Comparison of ENCODE assay signal across 17 cellular contexts in genomic region chr10:27457261-27457945, GRCh38.
"Had no signal": no experiment of that assay in that cellular context is flagged by ENCODE, and none has a peak within 500 bp of the region (broad histone marks: within the 10 kb centered on the region; RNA-seq: fewer than 3 reads in every experiment).

No MANE protein-coding gene starts in this region.

- H3K9me3 ChIP-seq: ascending aorta, spleen, thoracic aorta, upper lobe of right lung had no signal

- H3K36me3 ChIP-seq: ascending aorta, spleen, thoracic aorta, upper lobe of right lung had no signal

- FAIRE-seq: frontal cortex, keratinocyte had no signal

- H3K4me3 ChIP-seq: ascending aorta, coronary artery, lung, spleen, thoracic aorta, upper lobe of right lung had no signal

- ATAC-seq: activated CD4-positive, CD25-positive, alpha-beta regulatory T cell treated with anti-CD3 and anti-CD28 coated beads, Interleukin-2, amount 50 U/mL, for 24 hours; activated CD8-positive, alpha-beta T cell treated with anti-CD3 and anti-CD28 coated beads, Interleukin-2, amount 10 ng/mL, durations not matched to agents 7 days and 5 days; left lobe of liver; stimulated activated naive B cell treated with anti-CD40 and anti-IgM and Interleukin-4, amounts not matched to agents 10 μg/mL and 1 μg/mL and 100 μg/mL, for 72 hours; upper lobe of right lung had no signal

- DNase-seq: activated CD4-positive, alpha-beta T cell treated with anti-CD3 and anti-CD28 coated beads, Interleukin-2, amount 10 ng/mL, durations not matched to agents 7 days and 5 days; activated CD8-positive, alpha-beta T cell treated with anti-CD3 and anti-CD28 coated beads, Interleukin-2, amount 10 ng/mL, durations not matched to agents 7 days and 5 days; activated naive CD4-positive, alpha-beta T cell treated with anti-CD3 and anti-CD28 coated beads, Interleukin-2, amount 50 U/mL, for 16 hours; activated T-cell treated with anti-CD3 and anti-CD28 coated beads, Interleukin-2, amount 50 U/mL, for 24 hours; nucleus accumbens; posterior cingulate gyrus; spleen; stimulated activated naive B cell treated with anti-CD40 and anti-IgM and Interleukin-4, amounts not matched to agents 10 μg/mL and 1 μg/mL and 100 μg/mL, for 72 hours; upper lobe of right lung had no signal

- H3K27me3 ChIP-seq: ascending aorta, spleen, upper lobe of right lung had no signal

- H3K4me1 ChIP-seq: ascending aorta, upper lobe of right lung had no signal

- H3K27ac ChIP-seq: ascending aorta, coronary artery, thoracic aorta, upper lobe of right lung had no signal
